Comparison of ENCODE assay signal across 12 cellular contexts in the genomic region with DNA sequence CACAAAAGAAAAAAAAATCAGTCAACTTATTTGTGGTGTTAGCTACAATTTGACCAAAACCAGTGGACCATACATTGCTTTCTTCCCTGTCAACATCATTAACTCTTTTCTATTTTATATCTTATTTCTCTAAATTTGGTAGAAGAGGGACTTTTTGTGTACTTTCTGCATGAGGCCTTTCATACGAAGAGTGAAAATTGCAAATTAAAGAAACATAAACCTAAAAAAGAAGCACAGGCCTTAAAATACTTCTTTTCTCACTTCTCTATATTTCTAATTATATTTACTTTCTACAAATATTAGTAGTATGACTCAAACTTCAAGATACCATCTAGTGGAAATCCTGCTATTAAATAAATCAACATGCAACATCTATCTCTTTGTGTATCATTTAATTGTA.
A peak's percentile ranks its signal among the peaks of the same experiment; 100 is the strongest.
DNase-seq lines count a peak whose midpoint lies in the region; ATAC-seq, FAIRE-seq and TF ChIP-seq lines count a peak whose summit lies in the region.
"Had no signal": no experiment of that assay in that cellular context is flagged by ENCODE, and none has a peak within 500 bp of the region (broad histone marks: within the 10 kb centered on the region; RNA-seq: fewer than 3 reads in every experiment).

No MANE protein-coding gene starts in this region.

- peaks cover 43% of the 10 kb centered on the region for H3K4me1 ChIP-seq in skeletal muscle satellite cell (ENCODE audit: control insufficient read depth, insufficient read depth, low read length)
- H3K4me1 ChIP-seq: Caco-2 had no signal

- H3K4me3 ChIP-seq in skeletal muscle satellite cell (ENCODE audit: low read length), result no peak overlapping the region
- no peak overlapping the region for H3K4me3 ChIP-seq in lower leg skin (ENCODE audit: low read depth, poor library complexity, severe bottlenecking)
- H3K4me3 ChIP-seq: dorsolateral prefrontal cortex, lung, SK-N-MC had no signal

- WGBS in lower leg skin, 2 donors, result 84 to 94% methylated on average over 1 of the region's 1 CpG

- H3K4me2 ChIP-seq in skeletal muscle satellite cell (ENCODE audit: low read length), result peak overlapping the region; percentile 44

- ATAC-seq in GM18870 (IDR thresholded peaks at IDR 0.05; ENCODE audit: unreplicated experiment), result peak; percentile 77
- ATAC-seq in HG02610 (IDR thresholded peaks at IDR 0.05; ENCODE audit: unreplicated experiment), result peak; percentile 67
- peak; percentile 63 for ATAC-seq in HG03457 (IDR thresholded peaks at IDR 0.05; ENCODE audit: unreplicated experiment)
- no peak for ATAC-seq in T-helper 17 cell

- DNase-seq in GM12892 (ENCODE audit: insufficient read length) (no peak), T-helper 17 cell (no peak), lower leg skin (ENCODE audit: low spot score in 2 of 2) (no peak)
- DNase-seq: Caco-2, dorsolateral prefrontal cortex had no signal

- H3K27me3 ChIP-seq in skeletal muscle satellite cell (ENCODE audit: control insufficient read depth, insufficient read depth, low read length), result no peaks in the 10 kb centered on the region
- H3K27me3 ChIP-seq: dorsolateral prefrontal cortex had no signal

- no peak for TF ChIP-seq POLR2A in GM12892 (IDR thresholded peaks at IDR 0.05; ENCODE audit: low read depth, low read length)
- no peak for TF ChIP-seq POLR2A in lower leg skin (IDR thresholded peaks at IDR 0.05)

- H3K9me3 ChIP-seq in skeletal muscle satellite cell (replicated peaks; ENCODE audit: low read length) (no peaks in the 10 kb centered on the region), T-helper 17 cell (ENCODE audit: control insufficient read depth, low read length, poor library complexity, severe bottlenecking) (no peaks in the 10 kb centered on the region)
- H3K9me3 ChIP-seq: Caco-2 had no signal

- peak overlapping the region; percentile 47 for H3K9ac ChIP-seq in skeletal muscle satellite cell (ENCODE audit: low read depth, low read length)

- no peaks in the 10 kb centered on the region for H3K27me3 Mint-ChIP-seq in T-helper 17 cell
- H3K27me3 Mint-ChIP-seq: progenitor cell of endocrine pancreas had no signal

- H3K36me3 ChIP-seq in skeletal muscle satellite cell (ENCODE audit: insufficient read depth, low read length), result no peaks in the 10 kb centered on the region

- no peak overlapping the region for H3K27ac Mint-ChIP-seq in T-helper 17 cell
- H3K27ac Mint-ChIP-seq: progenitor cell of endocrine pancreas had no signal

- TF ChIP-seq CTCF in lower leg skin (IDR thresholded peaks at IDR 0.05), result no peak

- intact Hi-C loops in lower leg skin (cut with DNase I; ENCODE audit: low total_unique reads), result no loop called here

- no peak overlapping the region for H3K4me3 Mint-ChIP-seq in T-helper 17 cell

- H3K36me3 Mint-ChIP-seq in T-helper 17 cell (ENCODE audit: low read depth), result no peaks in the 10 kb centered on the region

- H3K4me1 Mint-ChIP-seq in T-helper 17 cell, result no peaks in the 10 kb centered on the region

- FAIRE-seq in GM12892 (lab: Jason Lieb, UNC), result no peak
